Comparison of ENCODE assay signal across 11 cellular contexts in genomic region chr12:623172-623864, GRCh38. TPM values are rescaled to one million over a fixed set of nuclear protein-coding genes. Genes with fewer than 3 reads are reported as not detected.
DNase-seq lines count a peak whose midpoint lies in the region; ATAC-seq and TF ChIP-seq lines count a peak whose summit lies in the region.
"Had no signal": no experiment of that assay in that cellular context is flagged by ENCODE, and none has a peak within 500 bp of the region (broad histone marks: within the 10 kb centered on the region; RNA-seq: fewer than 3 reads in every experiment).

No MANE protein-coding gene starts in this region.

- no peak for TF ChIP-seq CTCF in Caco-2 (IDR thresholded peaks at IDR 0.05; ENCODE audit: insufficient read depth in 1 of 2, low read depth in 1 of 2, low read length in 1 of 2, severe bottlenecking in 1 of 2, unreplicated experiment in 1 of 2)
- TF ChIP-seq CTCF in epithelial cell of esophagus (IDR thresholded peaks at IDR 0.05; ENCODE audit: insufficient read depth, low read depth, low read length, missing control alignments): no peak
- no peak for TF ChIP-seq CTCF in WERI-Rb-1 (IDR thresholded peaks at IDR 0.05; ENCODE audit: low read depth, low read length)

- peak overlapping the region; percentile 63 for H3K27ac Mint-ChIP-seq in Caco-2 (ENCODE audit: unreplicated experiment)
- H3K27ac Mint-ChIP-seq in naive thymus-derived CD8-positive, alpha-beta T cell: peak overlapping the region in 6 of 10 donors; percentile 41 to 72 (median 59)

- no peak overlapping the region for H3K4me3 Mint-ChIP-seq in Caco-2 (ENCODE audit: unreplicated experiment)
- H3K4me3 Mint-ChIP-seq in naive thymus-derived CD8-positive, alpha-beta T cell: peak overlapping the region in 2 of 10 donors; percentile 19 to 23

- CTCF ChIA-PET in Caco-2 (lab: Charles Lee): interaction anchor here (0.6 to 1.4 kb wide), 5 partner anchors 9 to 402 kb away, joined by 3 to 11 read pairs (median 4); no protein-coding TSS in a partner anchor

- no peaks in the 10 kb centered on the region for H3K9me3 Mint-ChIP-seq in Caco-2 (ENCODE audit: unreplicated experiment)
- H3K9me3 Mint-ChIP-seq in naive thymus-derived CD8-positive, alpha-beta T cell: no peaks in the 10 kb centered on the region
- H3K9me3 Mint-ChIP-seq: T-cell had no signal

- H3K4me3 ChIP-seq in Caco-2 (ENCODE audit: low read depth, low read length) (no peak overlapping the region), epithelial cell of esophagus (ENCODE audit: low read length) (no peak overlapping the region), WERI-Rb-1 (ENCODE audit: low read depth, low read length) (no peak overlapping the region)

- no peak overlapping the region for H3K27ac ChIP-seq in WERI-Rb-1
- H3K27ac ChIP-seq: KMS-11 had no signal

- H3K27me3 ChIP-seq in Caco-2 (replicated peaks; ENCODE audit: control insufficient read depth, insufficient read depth, low read length) (no peaks in the 10 kb centered on the region), WERI-Rb-1 (ENCODE audit: insufficient read depth, low read depth, severe bottlenecking) (no peaks in the 10 kb centered on the region)

- no peaks in the 10 kb centered on the region for H3K27me3 Mint-ChIP-seq in Caco-2 (ENCODE audit: insufficient read depth, unreplicated experiment)
- H3K27me3 Mint-ChIP-seq in naive thymus-derived CD8-positive, alpha-beta T cell: no peaks in the 10 kb centered on the region
- H3K27me3 Mint-ChIP-seq: T-cell had no signal

- H3K9me3 ChIP-seq in Caco-2 (no peaks in the 10 kb centered on the region), WERI-Rb-1 (ENCODE audit: severe bottlenecking) (no peaks in the 10 kb centered on the region)

- peaks cover 29% of the 10 kb centered on the region for H3K4me1 Mint-ChIP-seq in Caco-2 (ENCODE audit: low read depth, unreplicated experiment)
- peaks cover 17 to 44% (median 35%) of the 10 kb centered on the region in 4 donors for H3K4me1 Mint-ChIP-seq in naive thymus-derived CD8-positive, alpha-beta T cell

- no peak for DNase-seq in Caco-2
- peak; percentile 30 for DNase-seq in epithelial cell of esophagus (ENCODE audit: low read depth)
- no peak for DNase-seq in naive thymus-derived CD8-positive, alpha-beta T cell
- no peak for DNase-seq in NAMALWA (ENCODE audit: low spot score)
- DNase-seq in NCI-H2081 treated with DMSO at 0.1 percent for 48 hours (lab: John Stamatoyannopoulos, UW): no peak
- DNase-seq in WERI-Rb-1: no peak
- DNase-seq: activated CD8-positive, alpha-beta memory T cell treated with anti-CD3 and anti-CD28 coated beads for 24 hours; Calu3; T-cell had no signal

- H3K36me3 Mint-ChIP-seq in Caco-2 (ENCODE audit: insufficient read depth, unreplicated experiment): no peaks in the 10 kb centered on the region
- no peaks in the 10 kb centered on the region for H3K36me3 Mint-ChIP-seq in naive thymus-derived CD8-positive, alpha-beta T cell
- H3K36me3 Mint-ChIP-seq: T-cell had no signal

- H3K4me1 ChIP-seq in Caco-2: peaks cover 21% of the 10 kb centered on the region

- intact Hi-C loops in Caco-2 (cut with micrococcal nuclease; ENCODE audit: unreplicated experiment): no loop called here

- POLR2A ChIA-PET in Caco-2 (lab: Charles Lee): interaction anchor here (0.6 kb wide), 1 partner anchor 12 kb away, joined by 3 read pairs; no protein-coding TSS in a partner anchor
- POLR2A ChIA-PET in naive thymus-derived CD8-positive, alpha-beta T cell (lab: Charles Lee): no interaction called here

- BruUV-seq in Caco-2 (replicated peaks; lab: Mats Ljungman, UMichigan): no TSS peak

- H3K36me3 ChIP-seq in Caco-2 (ENCODE audit: control insufficient read depth, insufficient read depth, low read length) (no peaks in the 10 kb centered on the region), WERI-Rb-1 (no peaks in the 10 kb centered on the region)

- TF ChIP-seq EP300 in Ishikawa (IDR thresholded peaks at IDR 0.05; ENCODE audit: borderline replicate concordance): no peak

- no peak for TF ChIP-seq RAD21 in Ishikawa (IDR thresholded peaks at IDR 0.05; ENCODE audit: low read depth)

- no peak for ATAC-seq in naive thymus-derived CD8-positive, alpha-beta T cell

TF ChIP-seq in Ishikawa, 13 proteins besides CTCF, POLR2A, EP300 and RAD21:
- TF ChIP-seq CEBPB (IDR thresholded peaks at IDR 0.05) (0 out of 2 replicates have a peak, but pooled peaks have one; percentile 12), FOXM1 (IDR thresholded peaks at IDR 0.05; ENCODE audit: borderline replicate concordance, low read depth) (no peak), TCF12 (IDR thresholded peaks at IDR 0.05; ENCODE audit: low read depth) (no peak)

RNA-seq across cellular contexts. Expression of gene NINJ2, which starts 39.9 kb away (rescaled TPM):
- 6.5 and 7.0 TPM in 2 replicates for total RNA-seq in Caco-2 (2022)
- 1 to 10 TPM in 1 of 2 experiments, under 1 TPM in 1; 0.85 to 1.4 TPM for total RNA-seq in naive thymus-derived CD8-positive, alpha-beta T cell
- 1 to 10 TPM; 3.9 to 5.1 (median 4.0) TPM for polyA plus RNA-seq in naive thymus-derived CD8-positive, alpha-beta T cell
- total RNA-seq: Calu3 had no signal
